In genomic region chr2:198063242-198063641, GRCh38 we compare ENCODE assay signal across 15 cellular contexts.
DNase-seq lines count a peak whose midpoint lies in the region; ATAC-seq and TF ChIP-seq lines count a peak whose summit lies in the region.
"Had no signal": no experiment of that assay in that cellular context is flagged by ENCODE, and none has a peak within 500 bp of the region (broad histone marks: within the 10 kb centered on the region; RNA-seq: fewer than 3 reads in every experiment).

No MANE protein-coding gene starts in this region.

- no peaks in the 10 kb centered on the region for H3K9me2 ChIP-seq in SK-N-SH

- ATAC-seq in SK-N-SH treated with all-trans-retinoic acid at 6 μM for 48 hours (no peak), right lobe of liver (peak in 3 of 4 donors; percentile 51 to 74 (median 56)), Right ventricle myocardium inferior (no peak)
- peak; percentile 29 to 82 for ATAC-seq in activated naive CD4-positive, alpha-beta T cell treated with anti-CD3 and anti-CD28 coated beads, Interleukin-2, amount 50 U/mL, for 72 hours
- peak; percentile 70 for ATAC-seq in activated T-helper 17 cell treated with anti-CD3 and anti-CD28 coated beads, Interleukin-2, amount 50 U/mL, for 72 hours (replicated peaks)

- H3F3A ChIP-seq in SK-N-SH (replicated peaks; ENCODE audit: insufficient read depth): peaks cover 3% of the 10 kb centered on the region

- no peak overlapping the region for H3K27ac Mint-ChIP-seq in activated naive CD4-positive, alpha-beta T cell treated with anti-CD3 and anti-CD28 coated beads, Interleukin-2, amount 50 U/mL, for 72 hours
- no peak overlapping the region for H3K27ac Mint-ChIP-seq in activated naive CD4-positive, alpha-beta T cell treated with anti-CD3 and anti-CD28 coated beads for 36 hours
- no peak overlapping the region for H3K27ac Mint-ChIP-seq in activated T-helper 17 cell treated with anti-CD3 and anti-CD28 coated beads, Interleukin-2, amount 50 U/mL, for 72 hours
- H3K27ac Mint-ChIP-seq: CD14-positive monocyte had no signal

- H3K36me3 ChIP-seq in SK-N-SH (replicated peaks in 1 of 2; ENCODE audit: control insufficient read depth in 1 of 2, insufficient read depth in 2 of 2, low read length in 1 of 2): peaks cover 0 to 14% of the 10 kb centered on the region in 2 experiments
- H3K36me3 ChIP-seq in right lobe of liver: no peaks in the 10 kb centered on the region
- H3K36me3 ChIP-seq: HAP-1 had no signal

- no peak for TF ChIP-seq RAD21 in SK-N-SH (IDR thresholded peaks at IDR 0.05; ENCODE audit: low read length)

- TF ChIP-seq POLR2A in right lobe of liver (IDR thresholded peaks at IDR 0.05): no peak

- no peak overlapping the region for H3K4me3 Mint-ChIP-seq in activated naive CD4-positive, alpha-beta T cell treated with anti-CD3 and anti-CD28 coated beads for 36 hours
- H3K4me3 Mint-ChIP-seq in activated T-helper 17 cell treated with anti-CD3 and anti-CD28 coated beads, Interleukin-2, amount 50 U/mL, for 72 hours: no peak overlapping the region
- H3K4me3 Mint-ChIP-seq: CD14-positive monocyte; CD8-positive, alpha-beta memory T cell had no signal

- H4K20me1 ChIP-seq in SK-N-SH (ENCODE audit: insufficient read depth): no peaks in the 10 kb centered on the region

- no peaks in the 10 kb centered on the region for H3K36me3 Mint-ChIP-seq in activated naive CD4-positive, alpha-beta T cell treated with anti-CD3 and anti-CD28 coated beads, Interleukin-2, amount 50 U/mL, for 72 hours
- no peaks in the 10 kb centered on the region for H3K36me3 Mint-ChIP-seq in activated naive CD4-positive, alpha-beta T cell treated with anti-CD3 and anti-CD28 coated beads for 36 hours (ENCODE audit: low read depth)
- no peaks in the 10 kb centered on the region for H3K36me3 Mint-ChIP-seq in activated T-helper 17 cell treated with anti-CD3 and anti-CD28 coated beads, Interleukin-2, amount 50 U/mL, for 72 hours (ENCODE audit: low read depth)
- H3K36me3 Mint-ChIP-seq: CD14-positive monocyte; CD8-positive, alpha-beta memory T cell had no signal

- DNase-seq in SK-N-SH: no peak
- DNase-seq in activated naive CD4-positive, alpha-beta T cell treated with anti-CD3 and anti-CD28 coated beads, Interleukin-2, amount 50 U/mL, for 72 hours (ENCODE audit: low spot score in 2 of 2): no peak
- DNase-seq in activated naive CD4-positive, alpha-beta T cell treated with anti-CD3 and anti-CD28 coated beads for 36 hours: no peak
- no peak for DNase-seq in right lobe of liver
- DNase-seq in Right ventricle myocardium inferior (ENCODE audit: missing footprints): no peak
- no peak for DNase-seq in NCI-H510A (lab: John Stamatoyannopoulos, UW)
- DNase-seq: Caco-2; CD8-positive, alpha-beta memory T cell; DND-41; GDM1 had no signal

- 68% methylated on average over 1 of the region's 1 CpG for WGBS in SK-N-SH (ENCODE audit: low lambda C conversion rate)
- WGBS in right lobe of liver (ENCODE audit: insufficient coverage, low coverage, low lambda C conversion rate, missing lambda C conversion rate): 33% methylated on average over 1 of the region's 1 CpG

- H3K4me1 Mint-ChIP-seq in activated naive CD4-positive, alpha-beta T cell treated with anti-CD3 and anti-CD28 coated beads for 36 hours (ENCODE audit: low read depth): peaks cover 11% of the 10 kb centered on the region
- H3K4me1 Mint-ChIP-seq in activated T-helper 17 cell treated with anti-CD3 and anti-CD28 coated beads, Interleukin-2, amount 50 U/mL, for 72 hours: no peaks in the 10 kb centered on the region
- H3K4me1 Mint-ChIP-seq: CD14-positive monocyte; CD8-positive, alpha-beta memory T cell had no signal

- CTCF ChIA-PET in SK-N-SH (lab: Yijun Ruan, JAX): interaction anchor here (0.8 to 1.7 kb wide), 3 partner anchors 34 to 234 kb away, joined by 3 read pairs; no protein-coding TSS in a partner anchor
- CTCF ChIA-PET in activated naive CD4-positive, alpha-beta T cell treated with anti-CD3 and anti-CD28 coated beads for 36 hours (lab: Charles Lee): interaction anchor here (1.0 to 1.6 kb wide), 4 partner anchors 8 to 212 kb away, joined by 3 to 4 read pairs (median 4); no protein-coding TSS in a partner anchor

- intact Hi-C loops in activated naive CD4-positive, alpha-beta T cell treated with anti-CD3 and anti-CD28 coated beads for 36 hours (cut with micrococcal nuclease): no loop called here
- intact Hi-C loops in right lobe of liver (cut with DNase I): no loop called here
- intact Hi-C loops in Right ventricle myocardium inferior (cut with DNase I): no loop called here

- H3K9me3 ChIP-seq in SK-N-SH (no peaks in the 10 kb centered on the region), right lobe of liver (no peaks in the 10 kb centered on the region)
- H3K9me3 ChIP-seq: Caco-2, HAP-1 had no signal

- TF ChIP-seq CTCF in SK-N-SH (IDR thresholded peaks at IDR 0.05) (no peak), right lobe of liver (IDR thresholded peaks at IDR 0.05) (no peak)

- H3K27me3 ChIP-seq in SK-N-SH (ENCODE audit: insufficient read depth): no peaks in the 10 kb centered on the region
- no peaks in the 10 kb centered on the region for H3K27me3 ChIP-seq in right lobe of liver

- no peak overlapping the region for H3K4me2 ChIP-seq in SK-N-SH

- H3K27ac ChIP-seq in SK-N-SH (ENCODE audit: low read depth in 2 of 2, low read length in 1 of 2) (no peak overlapping the region), right lobe of liver (no peak overlapping the region)
- H3K27ac ChIP-seq: 22Rv1 had no signal

- no peak overlapping the region for H2AFZ ChIP-seq in SK-N-SH (ENCODE audit: low read depth)

- POLR2A ChIA-PET in SK-N-SH (lab: Yijun Ruan, JAX): no interaction called here

- H3K9me3 Mint-ChIP-seq in activated naive CD4-positive, alpha-beta T cell treated with anti-CD3 and anti-CD28 coated beads, Interleukin-2, amount 50 U/mL, for 72 hours: no peaks in the 10 kb centered on the region
- no peaks in the 10 kb centered on the region for H3K9me3 Mint-ChIP-seq in activated naive CD4-positive, alpha-beta T cell treated with anti-CD3 and anti-CD28 coated beads for 36 hours
- H3K9me3 Mint-ChIP-seq in activated T-helper 17 cell treated with anti-CD3 and anti-CD28 coated beads, Interleukin-2, amount 50 U/mL, for 72 hours: no peaks in the 10 kb centered on the region
- H3K9me3 Mint-ChIP-seq: CD8-positive, alpha-beta memory T cell had no signal

- H3K79me2 ChIP-seq in SK-N-SH (ENCODE audit: insufficient read depth): no peaks in the 10 kb centered on the region; the same call in none of the 2 replicates

- H3K4me1 ChIP-seq in SK-N-SH (ENCODE audit: control insufficient read depth in 1 of 2, insufficient read depth in 2 of 2, low read depth in 1 of 2, low read length in 1 of 2) (peaks cover 3 to 4% of the 10 kb centered on the region in 2 experiments; a peak in 3 of 4 replicates), right lobe of liver (peaks cover 0 to 5% (median 0%) of the 10 kb centered on the region in 4 donors)
- H3K4me1 ChIP-seq: Caco-2, HAP-1 had no signal

- no peak for TF ChIP-seq EP300 in SK-N-SH (IDR thresholded peaks at IDR 0.05; ENCODE audit: borderline replicate concordance in 1 of 2, low read depth in 1 of 2, low read length in 1 of 2)

- H3K4me3 ChIP-seq in SK-N-SH (ENCODE audit: low read depth in 2 of 2, low read length in 1 of 2) (no peak overlapping the region), right lobe of liver (no peak overlapping the region)
- H3K4me3 ChIP-seq: HAP-1 had no signal

- no peak overlapping the region for H3K9ac ChIP-seq in SK-N-SH

- no peaks in the 10 kb centered on the region for H3K27me3 Mint-ChIP-seq in activated naive CD4-positive, alpha-beta T cell treated with anti-CD3 and anti-CD28 coated beads for 36 hours (ENCODE audit: low read depth)
- H3K27me3 Mint-ChIP-seq in activated T-helper 17 cell treated with anti-CD3 and anti-CD28 coated beads, Interleukin-2, amount 50 U/mL, for 72 hours: no peaks in the 10 kb centered on the region
- H3K27me3 Mint-ChIP-seq: CD8-positive, alpha-beta memory T cell had no signal

TF ChIP-seq in SK-N-SH, 30 proteins besides CTCF, POLR2A, EP300 and RAD21:
- TF ChIP-seq PBX3 (IDR thresholded peaks at IDR 0.05) (0 out of 2 replicates have a peak, but pooled peaks have one; percentile 5), CHD2 (IDR thresholded peaks at IDR 0.05; ENCODE audit: low read length, partially characterized antibody) (no peak)

TF ChIP-seq in SK-N-SH treated with all-trans-retinoic acid at 6 μM for 48 hours, 23 proteins besides CTCF, POLR2A, EP300 and RAD21 (continues in another document):
- TF ChIP-seq BACH2 (CRISPR knock-in tag; IDR thresholded peaks at IDR 0.05; ENCODE audit: borderline replicate concordance): no peak
- no peak for TF ChIP-seq PPARA (CRISPR knock-in tag; IDR thresholded peaks at IDR 0.05; ENCODE audit: borderline replicate concordance)
- no peak for TF ChIP-seq CREB5 (CRISPR knock-in tag; IDR thresholded peaks at IDR 0.05; ENCODE audit: low read depth)
- no peak for TF ChIP-seq ZNF565 (CRISPR knock-in tag; conservative IDR thresholded peaks at IDR 0.05; ENCODE audit: low read depth)
- no peak for TF ChIP-seq ARNTL (CRISPR knock-in tag; IDR thresholded peaks at IDR 0.05; ENCODE audit: borderline replicate concordance, low read depth)
- TF ChIP-seq ESRRG (CRISPR knock-in tag; IDR thresholded peaks at IDR 0.05): no peak
- no peak for TF ChIP-seq ZFP3 (CRISPR knock-in tag; IDR thresholded peaks at IDR 0.05)
- no peak for TF ChIP-seq TCF4 (CRISPR knock-in tag; IDR thresholded peaks at IDR 0.05; ENCODE audit: borderline replicate concordance)

Comparison
In these comparisons a context has a peak if more than half of its experiments do, and no peak if none do; other contexts are left out.
1. ATAC-seq: peak in activated naive CD4-positive, alpha-beta T cell treated with anti-CD3 and anti-CD28 coated beads, Interleukin-2, amount 50 U/mL, for 72 hours (2 of 2), activated T-helper 17 cell treated with anti-CD3 and anti-CD28 coated beads, Interleukin-2, amount 50 U/mL, for 72 hours (single experiment) and right lobe of liver (3 of 4); none in SK-N-SH treated with all-trans-retinoic acid at 6 μM for 48 hours (single experiment) and Right ventricle myocardium inferior (single experiment).